In genomic region chrX:65058626-65059025, GRCh38 we compare ENCODE assay signal across 1 cellular context. TPM values are rescaled to one million over a fixed set of nuclear protein-coding genes. Genes with fewer than 3 reads are reported as not detected.
"Had no signal": no experiment of that assay in that cellular context is flagged by ENCODE, and none has a peak within 500 bp of the region (broad histone marks: within the 10 kb centered on the region; RNA-seq: fewer than 3 reads in every experiment).

No MANE protein-coding gene starts in this region.

RNA-seq across cellular contexts. Expression of gene ZC3H12B, which starts 24.0 kb away (rescaled TPM):
- total RNA-seq: bronchial epithelial cell had no signal
